Comparison of ENCODE assay signal across 4 cellular contexts in genomic region chr16:70154736-70155135, GRCh38. TPM values are rescaled to one million over a fixed set of nuclear protein-coding genes. Genes with fewer than 3 reads are reported as not detected.
"Had no signal": no experiment of that assay in that cellular context is flagged by ENCODE, and none has a peak within 500 bp of the region (broad histone marks: within the 10 kb centered on the region; RNA-seq: fewer than 3 reads in every experiment).

No MANE protein-coding gene starts in this region.

RNA-seq across cellular contexts. Expression of gene CLEC18C, which starts 18.9 kb away (rescaled TPM):
- total RNA-seq: subcutaneous adipose tissue, suprapubic skin, upper lobe of right lung, urinary bladder had no signal
